In genomic region chr3:2392981-2393380, GRCh38 we compare ENCODE assay signal across 19 cellular contexts.
"Had no signal": no experiment of that assay in that cellular context is flagged by ENCODE, and none has a peak within 500 bp of the region (broad histone marks: within the 10 kb centered on the region; RNA-seq: fewer than 3 reads in every experiment).

No MANE protein-coding gene starts in this region.

- H3K9me3 ChIP-seq: gastrocnemius medialis, heart right ventricle, mucosa of descending colon had no signal

- H3K36me3 Mint-ChIP-seq: activated naive CD4-positive, alpha-beta T cell treated with anti-CD3 and anti-CD28 coated beads, Interleukin-2, amount 50 U/mL, for 72 hours; brain; memory B cell; naive thymus-derived CD4-positive, alpha-beta T cell; stimulated activated effector memory CD8-positive, alpha-beta T cell treated with anti-CD3 and anti-CD28 coated beads, Interleukin-12 subunit alpha, Interleukin-12 subunit beta, amount 100 ng/mL, for 72 hours had no signal

- H3K4me1 ChIP-seq: gastrocnemius medialis, heart right ventricle, parathyroid adenoma had no signal

- H3K27ac ChIP-seq: epithelial cell of prostate, gastrocnemius medialis, heart right ventricle, parathyroid adenoma had no signal

- FAIRE-seq: islet of Langerhans had no signal

- H3K36me3 ChIP-seq: gastrocnemius medialis, heart right ventricle had no signal

- H3K9me3 Mint-ChIP-seq: activated naive CD4-positive, alpha-beta T cell treated with anti-CD3 and anti-CD28 coated beads, Interleukin-2, amount 50 U/mL, for 72 hours; activated T-cell treated with anti-CD3 and anti-CD28 coated beads, Interleukin-2, amount 50 U/mL, for 4 hours; T-helper 2 cell treated with Interferon-gamma antibody and Interleukin-4, amounts not matched to agents 5 μg/mL and 100 μg/mL, for 36 hours had no signal

- H3K27ac Mint-ChIP-seq: activated naive CD4-positive, alpha-beta T cell treated with anti-CD3 and anti-CD28 coated beads, Interleukin-2, amount 50 U/mL, for 72 hours; brain; dendritic cell treated with granulocyte-macrophage colony-stimulating factor and Interleukin-4, amounts not matched to agents 40 ng/mL and 50 ng/mL, for 4 days; memory B cell; naive thymus-derived CD4-positive, alpha-beta T cell; stimulated activated effector memory CD8-positive, alpha-beta T cell treated with anti-CD3 and anti-CD28 coated beads, Interleukin-12 subunit alpha, Interleukin-12 subunit beta, amount 100 ng/mL, for 72 hours; T-helper 2 cell treated with Interferon-gamma antibody and Interleukin-4, amounts not matched to agents 5 μg/mL and 100 μg/mL, for 36 hours had no signal

- H2AFZ ChIP-seq: parathyroid adenoma had no signal

- H3K9ac ChIP-seq: parathyroid adenoma had no signal

- DNase-seq: activated CD4-positive, alpha-beta T cell treated with anti-CD3 and anti-CD28 coated beads for 1 hour; activated CD4-positive, alpha-beta T cell treated with anti-CD3 and anti-CD28 coated beads, Interleukin-2, amount 50 U/mL, for 48 hours; activated gamma-delta T cell; activated T-cell treated with anti-CD3 and anti-CD28 coated beads, Interleukin-2, amount 50 U/mL, for 4 hours; gastrocnemius medialis; heart right ventricle; left ventricle myocardium superior; mucosa of descending colon; naive thymus-derived CD4-positive, alpha-beta T cell had no signal

- H3K27me3 Mint-ChIP-seq: brain; central memory CD8-positive, alpha-beta T cell; dendritic cell treated with granulocyte-macrophage colony-stimulating factor and Interleukin-4, amounts not matched to agents 40 ng/mL and 50 ng/mL, for 4 days; memory B cell; naive thymus-derived CD4-positive, alpha-beta T cell had no signal

- H3K4me1 Mint-ChIP-seq: central memory CD8-positive, alpha-beta T cell; memory B cell; naive thymus-derived CD4-positive, alpha-beta T cell; stimulated activated effector memory CD8-positive, alpha-beta T cell treated with anti-CD3 and anti-CD28 coated beads, Interleukin-12 subunit alpha, Interleukin-12 subunit beta, amount 100 ng/mL, for 72 hours had no signal

- H3K27me3 ChIP-seq: gastrocnemius medialis, heart right ventricle had no signal

- H3K79me2 ChIP-seq: parathyroid adenoma had no signal

- H3K4me3 Mint-ChIP-seq: activated T-cell treated with anti-CD3 and anti-CD28 coated beads, Interleukin-2, amount 50 U/mL, for 4 hours; brain; central memory CD8-positive, alpha-beta T cell; dendritic cell treated with granulocyte-macrophage colony-stimulating factor and Interleukin-4, amounts not matched to agents 40 ng/mL and 50 ng/mL, for 4 days; memory B cell; naive thymus-derived CD4-positive, alpha-beta T cell; stimulated activated effector memory CD8-positive, alpha-beta T cell treated with anti-CD3 and anti-CD28 coated beads, Interleukin-12 subunit alpha, Interleukin-12 subunit beta, amount 100 ng/mL, for 72 hours; T-helper 2 cell treated with Interferon-gamma antibody and Interleukin-4, amounts not matched to agents 5 μg/mL and 100 μg/mL, for 36 hours had no signal

- ATAC-seq: activated naive CD4-positive, alpha-beta T cell treated with anti-CD3 and anti-CD28 coated beads, Interleukin-2, amount 50 U/mL, for 72 hours; activated T-cell treated with anti-CD3 and anti-CD28 coated beads, Interleukin-2, amount 50 U/mL, for 4 hours; gastrocnemius medialis; heart right ventricle; left ventricle myocardium superior; mucosa of descending colon; naive thymus-derived CD4-positive, alpha-beta T cell; stimulated activated effector memory CD8-positive, alpha-beta T cell treated with anti-CD3 and anti-CD28 coated beads, Interleukin-12 subunit alpha, Interleukin-12 subunit beta, amount 100 ng/mL, for 72 hours had no signal

- H3K4me3 ChIP-seq: gastrocnemius medialis, heart right ventricle, mucosa of descending colon had no signal
